In genomic region chr7:129793506-129794310, GRCh38 we compare ENCODE assay signal across 17 cellular contexts.
DNase-seq lines count a peak whose midpoint lies in the region; ATAC-seq, FAIRE-seq and TF ChIP-seq lines count a peak whose summit lies in the region.
"Had no signal": no experiment of that assay in that cellular context is flagged by ENCODE, and none has a peak within 500 bp of the region (broad histone marks: within the 10 kb centered on the region; RNA-seq: fewer than 3 reads in every experiment).

No MANE protein-coding gene starts in this region.

- peaks cover 5% of the 10 kb centered on the region for H3K27me3 Mint-ChIP-seq in activated naive CD8-positive, alpha-beta T cell treated with anti-CD3 and anti-CD28 coated beads, Interleukin-2, amount 10 ng/mL, durations not matched to agents 7 days and 5 days
- peaks cover 19% of the 10 kb centered on the region for H3K27me3 Mint-ChIP-seq in activated naive CD8-positive, alpha-beta T cell treated with anti-CD3 and anti-CD28 coated beads for 36 hours

- WGBS in K562 (ENCODE audit: insufficient coverage, low coverage, missing lambda C conversion rate) = 34% methylated on average over 9 of the region's 9 CpGs

- H3K27ac Mint-ChIP-seq in activated naive CD8-positive, alpha-beta T cell treated with anti-CD3 and anti-CD28 coated beads, Interleukin-2, amount 10 ng/mL, durations not matched to agents 7 days and 5 days = no peak overlapping the region
- no peak overlapping the region for H3K27ac Mint-ChIP-seq in activated naive CD8-positive, alpha-beta T cell treated with anti-CD3 and anti-CD28 coated beads for 36 hours

- H3K9me3 Mint-ChIP-seq in activated naive CD8-positive, alpha-beta T cell treated with anti-CD3 and anti-CD28 coated beads, Interleukin-2, amount 10 ng/mL, durations not matched to agents 7 days and 5 days = no peaks in the 10 kb centered on the region
- H3K9me3 Mint-ChIP-seq in activated naive CD8-positive, alpha-beta T cell treated with anti-CD3 and anti-CD28 coated beads for 36 hours = no peaks in the 10 kb centered on the region

- H3K9ac ChIP-seq in K562 (ENCODE audit: insufficient read depth in 1 of 2, low read depth in 2 of 2, low read length in 2 of 2) = peak overlapping the region in 1 of 2 experiments; percentile 41; a peak in 2 of 4 replicates
- H3K9ac ChIP-seq in kidney (ENCODE audit: low read length in 2 of 2) = no peak overlapping the region

- CTCF ChIA-PET in K562 (lab: Yijun Ruan, JAX; ENCODE audit: low intra/inter-chr PET ratio) = no interaction called here

- no peak for TF ChIP-seq CTCF in K562 (IDR thresholded peaks at IDR 0.05 in 2 of 3, conservative IDR thresholded peaks at IDR 0.05 in 1 of 3; ENCODE audit: insufficient read depth in 2 of 3, low read depth in 1 of 3, low read length in 3 of 3)
- no peak for TF ChIP-seq CTCF in kidney (IDR thresholded peaks at IDR 0.05; ENCODE audit: borderline replicate concordance, extremely low read depth, insufficient read depth)

- POLR2A ChIA-PET in activated naive CD8-positive, alpha-beta T cell treated with anti-CD3 and anti-CD28 coated beads, Interleukin-2, amount 10 ng/mL, durations not matched to agents 7 days and 5 days (lab: Charles Lee) = interaction anchor here (0.5 kb wide), 1 partner anchor 10 kb away, joined by 4 read pairs; no protein-coding TSS in a partner anchor
- POLR2A ChIA-PET in K562 (lab: Yijun Ruan, JAX) = interaction anchor here (0.6 kb wide), 1 partner anchor 78 kb away, joined by 3 read pairs; no protein-coding TSS in a partner anchor

- H3K4me1 Mint-ChIP-seq in activated naive CD8-positive, alpha-beta T cell treated with anti-CD3 and anti-CD28 coated beads, Interleukin-2, amount 10 ng/mL, durations not matched to agents 7 days and 5 days = no peaks in the 10 kb centered on the region
- H3K4me1 Mint-ChIP-seq in activated naive CD8-positive, alpha-beta T cell treated with anti-CD3 and anti-CD28 coated beads for 36 hours = no peaks in the 10 kb centered on the region

- no peaks in the 10 kb centered on the region for H3K27me3 ChIP-seq in K562 (ENCODE audit: control insufficient read depth in 2 of 2, insufficient read depth in 2 of 2, low read length in 2 of 2)

- H3K4me1 ChIP-seq in K562 (replicated peaks in 1 of 2; ENCODE audit: control insufficient read depth in 2 of 2, insufficient read depth in 2 of 2, low read length in 2 of 2) = peaks cover 0 to 11% of the 10 kb centered on the region in 2 experiments; a peak in 3 of 5 replicates
- no peaks in the 10 kb centered on the region for H3K4me1 ChIP-seq in kidney (ENCODE audit: control insufficient read depth in 1 of 2, insufficient read depth in 1 of 2, low read depth in 1 of 2, low read length in 2 of 2)
- H3K4me1 ChIP-seq: Caco-2 had no signal

- no TSS peak for BruUV-seq in K562 (replicated peaks; lab: Mats Ljungman, UMichigan)

- no peaks in the 10 kb centered on the region for H3K9me1 ChIP-seq in K562 (ENCODE audit: control insufficient read depth, insufficient read depth, low read length)

- DNase-seq in activated naive CD8-positive, alpha-beta T cell treated with anti-CD3 and anti-CD28 coated beads, Interleukin-2, amount 10 ng/mL, durations not matched to agents 7 days and 5 days = peak; percentile 19
- no peak for DNase-seq in activated naive CD8-positive, alpha-beta T cell treated with anti-CD3 and anti-CD28 coated beads for 36 hours
- peak in 2 of 4 experiments; percentile 65 to 68 for DNase-seq in K562 (ENCODE audit: extremely low read depth in 1 of 4, low spot score in 3 of 4)
- peak; percentile 27 for DNase-seq in kidney
- no peak for DNase-seq in COR-L47 (lab: John Stamatoyannopoulos, UW)
- no peak for DNase-seq in ACHN
- DNase-seq in putamen (ENCODE audit: low spot score) = no peak
- DNase-seq: AML-193; Caco-2; EL; KBM-7; NCI-H1436 treated with DMSO at 0.1 percent for 48 hours; NCI-H2029 treated with DMSO at 0.1 percent for 48 hours; NCI-H524 treated with DMSO at 0.1 percent for 48 hours; NK-92 treated with Interleukin-12 subunit alpha and Interleukin-12 subunit beta, amount 100 ng/mL, for 24 hours; SHP77 treated with DMSO at 0.1 percent for 48 hours had no signal

- TF ChIP-seq EP300 in K562 (IDR thresholded peaks at IDR 0.05; ENCODE audit: low read length) = no peak

- no peaks in the 10 kb centered on the region for H3K79me2 ChIP-seq in K562 (ENCODE audit: control insufficient read depth, insufficient read depth, low read length)

- no peak overlapping the region for H3K4me3 Mint-ChIP-seq in activated naive CD8-positive, alpha-beta T cell treated with anti-CD3 and anti-CD28 coated beads, Interleukin-2, amount 10 ng/mL, durations not matched to agents 7 days and 5 days
- no peak overlapping the region for H3K4me3 Mint-ChIP-seq in activated naive CD8-positive, alpha-beta T cell treated with anti-CD3 and anti-CD28 coated beads for 36 hours

- H2AFZ ChIP-seq in K562 (ENCODE audit: low read depth, low read length) = no peak overlapping the region

- FAIRE-seq in K562 (lab: Jason Lieb, UNC) = peak; percentile 26
- no peak for FAIRE-seq in kidney (lab: Jason Lieb, UNC)
- FAIRE-seq: H54 had no signal

- no peak overlapping the region for H3K27ac ChIP-seq in K562 (ENCODE audit: extremely low read depth, low read depth, low read length)
- H3K27ac ChIP-seq in kidney (ENCODE audit: low read depth in 2 of 2, low read length in 2 of 2) = no peak overlapping the region

- in situ Hi-C loops in K562 (cut with MboI) (no loop called here), ACHN (cut with HindIII; ENCODE audit: low pct_ligation_motif_present, low pct_unique_long_range_greater_than_20kb, low sequenced_read_pairs) (no loop called here)

- no peaks in the 10 kb centered on the region for H3K9me3 ChIP-seq in K562 (replicated peaks; ENCODE audit: control insufficient read depth, insufficient read depth, low read depth, low read length)
- H3K9me3 ChIP-seq in kidney (ENCODE audit: control insufficient read depth in 1 of 2, low read length in 2 of 2) = no peaks in the 10 kb centered on the region
- H3K9me3 ChIP-seq: Caco-2 had no signal

- no peak overlapping the region for H3K4me2 ChIP-seq in K562 (ENCODE audit: insufficient read depth, low read length)

- ATAC-seq in activated naive CD8-positive, alpha-beta T cell treated with anti-CD3 and anti-CD28 coated beads, Interleukin-2, amount 10 ng/mL, durations not matched to agents 7 days and 5 days (ENCODE audit: low read depth) = no peak
- ATAC-seq in K562 = no peak

- intact Hi-C loops in K562 (cut with micrococcal nuclease) (no loop called here), kidney (cut with DNase I) (no loop called here)

- no peak for TF ChIP-seq POLR2A in K562 (conservative IDR thresholded peaks at IDR 0.05)

- H3K36me3 Mint-ChIP-seq in activated naive CD8-positive, alpha-beta T cell treated with anti-CD3 and anti-CD28 coated beads, Interleukin-2, amount 10 ng/mL, durations not matched to agents 7 days and 5 days = no peaks in the 10 kb centered on the region
- no peaks in the 10 kb centered on the region for H3K36me3 Mint-ChIP-seq in activated naive CD8-positive, alpha-beta T cell treated with anti-CD3 and anti-CD28 coated beads for 36 hours

- no peak for TF ChIP-seq RAD21 in K562 (CRISPR knock-in tag; conservative IDR thresholded peaks at IDR 0.05 in 1 of 2, IDR thresholded peaks at IDR 0.05 in 1 of 2)

- no peak overlapping the region for H3K4me3 ChIP-seq in K562
- H3K4me3 ChIP-seq in kidney (ENCODE audit: low read length in 2 of 2) = no peak overlapping the region

- no peaks in the 10 kb centered on the region for H3K36me3 ChIP-seq in K562 (ENCODE audit: control insufficient read depth, insufficient read depth, low read length)
- H3K36me3 ChIP-seq in kidney (ENCODE audit: control insufficient read depth in 1 of 2, insufficient read depth in 2 of 2, low read length in 2 of 2) = no peaks in the 10 kb centered on the region

- 0 out of 2 replicates have a peak, but pooled peaks cover 3% of the 10 kb centered on the region for H4K20me1 ChIP-seq in K562 (replicated peaks; ENCODE audit: control insufficient read depth, insufficient read depth, low read length)

TF ChIP-seq in K562, 482 proteins besides CTCF, POLR2A, EP300 and RAD21:
- TF ChIP-seq RBM25 (IDR thresholded peaks at IDR 0.05; ENCODE audit: low read depth, low read length, severe bottlenecking) (peak; percentile 28), CSDE1 (IDR thresholded peaks at IDR 0.05) (no peak), MAFF (IDR thresholded peaks at IDR 0.05; ENCODE audit: low read length) (peak; percentile 44; the same call in 1 of the 2 replicates), E2F3 (CRISPR knock-in tag; IDR thresholded peaks at IDR 0.05) (no peak), ZBTB8A (IDR thresholded peaks at IDR 0.05; ENCODE audit: partially characterized antibody) (no peak), MAFK (IDR thresholded peaks at IDR 0.05; ENCODE audit: low read length) (peak; percentile 29), FOXK1 (CRISPR knock-in tag; IDR thresholded peaks at IDR 0.05; ENCODE audit: borderline replicate concordance) (0 out of 2 replicates have a peak, but pooled peaks have one; percentile 9), NFIC (IDR thresholded peaks at IDR 0.05) (peak; percentile 94), MAX (CRISPR knock-in tag; IDR thresholded peaks at IDR 0.05) (0 out of 2 replicates have a peak, but pooled peaks have one; percentile 14)

Comparison
In these comparisons a context has a peak if more than half of its experiments do, and no peak if none do; other contexts are left out.
1. DNase-seq: peak in activated naive CD8-positive, alpha-beta T cell treated with anti-CD3 and anti-CD28 coated beads, Interleukin-2, amount 10 ng/mL, durations not matched to agents 7 days and 5 days (single experiment) and kidney (single experiment); none in activated naive CD8-positive, alpha-beta T cell treated with anti-CD3 and anti-CD28 coated beads for 36 hours (single experiment), COR-L47 (single experiment), ACHN (single experiment) and putamen (single experiment).